1 cellular context compared by ENCODE assay signal in the genomic region with DNA sequence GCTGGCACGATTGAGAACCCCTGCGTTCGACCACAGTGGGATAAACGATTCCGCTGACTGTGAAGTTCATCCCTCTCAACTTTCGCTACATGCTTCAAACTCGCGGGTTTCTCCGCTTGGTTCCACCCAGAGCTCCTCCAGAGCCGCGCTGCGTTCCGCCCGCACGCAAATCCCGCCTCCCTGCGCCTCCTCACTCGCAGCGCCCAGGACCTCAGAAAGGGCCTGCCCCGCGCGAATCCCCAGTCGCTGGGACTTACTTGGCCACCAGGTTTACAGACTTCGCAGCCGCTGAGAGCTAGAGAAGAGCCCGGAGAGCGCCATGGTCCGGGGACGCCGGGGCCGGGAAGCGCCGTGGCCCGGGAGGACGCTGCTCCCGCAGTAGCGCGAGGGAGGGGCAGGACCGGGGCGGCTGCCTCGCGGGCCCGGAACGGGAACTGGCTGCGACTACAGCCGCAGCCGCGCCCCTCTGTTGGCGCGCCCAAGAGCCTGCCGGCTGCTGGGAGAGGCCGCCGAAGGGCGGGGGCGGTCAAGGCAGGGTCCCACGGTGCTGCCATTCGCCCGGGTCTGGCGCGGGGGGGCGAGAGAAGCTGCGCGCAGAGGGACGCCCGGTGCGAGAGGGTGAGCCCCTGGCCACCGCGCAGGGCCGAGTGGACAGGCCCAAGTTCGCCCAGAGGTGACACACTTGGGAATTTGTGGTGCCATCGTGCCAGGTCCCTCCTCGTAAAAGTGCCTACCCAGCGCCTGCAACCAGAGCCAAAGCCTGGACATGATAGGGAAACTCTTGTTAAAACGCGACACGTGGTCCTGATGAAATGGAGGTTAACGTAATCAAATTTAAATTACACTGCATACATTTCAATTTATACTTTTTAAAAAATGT.
A peak's percentile ranks its signal among the peaks of the same experiment; 100 is the strongest.
TF ChIP-seq lines count a peak whose summit lies in the region.

A gene with protein sequence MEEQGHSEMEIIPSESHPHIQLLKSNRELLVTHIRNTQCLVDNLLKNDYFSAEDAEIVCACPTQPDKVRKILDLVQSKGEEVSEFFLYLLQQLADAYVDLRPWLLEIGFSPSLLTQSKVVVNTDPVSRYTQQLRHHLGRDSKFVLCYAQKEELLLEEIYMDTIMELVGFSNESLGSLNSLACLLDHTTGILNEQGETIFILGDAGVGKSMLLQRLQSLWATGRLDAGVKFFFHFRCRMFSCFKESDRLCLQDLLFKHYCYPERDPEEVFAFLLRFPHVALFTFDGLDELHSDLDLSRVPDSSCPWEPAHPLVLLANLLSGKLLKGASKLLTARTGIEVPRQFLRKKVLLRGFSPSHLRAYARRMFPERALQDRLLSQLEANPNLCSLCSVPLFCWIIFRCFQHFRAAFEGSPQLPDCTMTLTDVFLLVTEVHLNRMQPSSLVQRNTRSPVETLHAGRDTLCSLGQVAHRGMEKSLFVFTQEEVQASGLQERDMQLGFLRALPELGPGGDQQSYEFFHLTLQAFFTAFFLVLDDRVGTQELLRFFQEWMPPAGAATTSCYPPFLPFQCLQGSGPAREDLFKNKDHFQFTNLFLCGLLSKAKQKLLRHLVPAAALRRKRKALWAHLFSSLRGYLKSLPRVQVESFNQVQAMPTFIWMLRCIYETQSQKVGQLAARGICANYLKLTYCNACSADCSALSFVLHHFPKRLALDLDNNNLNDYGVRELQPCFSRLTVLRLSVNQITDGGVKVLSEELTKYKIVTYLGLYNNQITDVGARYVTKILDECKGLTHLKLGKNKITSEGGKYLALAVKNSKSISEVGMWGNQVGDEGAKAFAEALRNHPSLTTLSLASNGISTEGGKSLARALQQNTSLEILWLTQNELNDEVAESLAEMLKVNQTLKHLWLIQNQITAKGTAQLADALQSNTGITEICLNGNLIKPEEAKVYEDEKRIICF (minus strand): TSS at position 436 of the 880 bp plus-strand sequence. CDS start 21,863 bp downstream, outside the sequence.

TF ChIP-seq in HepG2, 621 proteins besides CTCF, POLR2A, EP300 and RAD21 (continued from another document and continues in another):
- TF ChIP-seq, protein P1, sequence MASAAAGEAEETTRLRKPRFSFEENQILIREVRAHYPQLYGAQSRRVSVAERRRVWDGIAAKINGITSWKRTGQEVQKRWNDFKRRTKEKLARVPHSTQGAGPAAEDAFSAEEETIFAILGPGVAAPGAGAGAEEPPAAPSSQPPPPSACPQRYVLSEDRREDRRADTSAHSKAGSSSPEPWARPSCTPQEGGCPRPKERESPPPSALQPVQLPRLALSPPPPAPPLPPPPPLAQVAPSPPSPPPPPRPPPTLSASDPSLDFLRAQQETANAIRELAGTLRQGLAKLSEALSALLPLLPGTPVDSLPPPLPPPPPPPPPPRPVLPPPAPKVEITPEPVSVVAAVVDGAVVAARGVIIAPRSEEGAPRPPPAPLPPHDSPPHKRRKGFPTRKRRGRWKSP (CRISPR knock-in tag; IDR thresholded peaks at IDR 0.05): peak; percentile 98
- TF ChIP-seq GPN1 (CRISPR knock-in tag; IDR thresholded peaks at IDR 0.05; ENCODE audit: borderline replicate concordance) (no peak), HOXA5 (CRISPR knock-in tag; IDR thresholded peaks at IDR 0.05) (no peak; the same call in 1 of the 2 replicates), SIN3A (IDR thresholded peaks at IDR 0.05; ENCODE audit: borderline replicate concordance, low read depth, low read length) (no peak; the same call in 1 of the 2 replicates), YEATS4 (CRISPR knock-in tag; IDR thresholded peaks at IDR 0.05; ENCODE audit: borderline replicate concordance) (peak; percentile 46; the same call in 1 of the 2 replicates), HNF4G (IDR thresholded peaks at IDR 0.05; ENCODE audit: borderline replicate concordance, low read depth, low read length) (no peak; the same call in 1 of the 2 replicates), HNF4G (CRISPR knock-in tag; IDR thresholded peaks at IDR 0.05; ENCODE audit: borderline replicate concordance, low read depth) (no peak), NKX3-1 (CRISPR knock-in tag; IDR thresholded peaks at IDR 0.05) (peak; percentile 81; the same call in 1 of the 2 replicates), ZNF160 (CRISPR knock-in tag; IDR thresholded peaks at IDR 0.05) (no peak; the same call in none of the 2 replicates), ZNF775 (CRISPR knock-in tag; IDR thresholded peaks at IDR 0.05; ENCODE audit: borderline replicate concordance) (no peak; the same call in 1 of the 2 replicates), ZNF703 (CRISPR knock-in tag; IDR thresholded peaks at IDR 0.05; ENCODE audit: borderline replicate concordance) (no peak), ZNF383 (CRISPR knock-in tag; IDR thresholded peaks at IDR 0.05; ENCODE audit: borderline replicate concordance) (no peak), ZFP36L1 (CRISPR knock-in tag; IDR thresholded peaks at IDR 0.05) (no peak), AHR (CRISPR knock-in tag; IDR thresholded peaks at IDR 0.05) (no peak; the same call in 1 of the 2 replicates), ZNF547 (CRISPR knock-in tag; IDR thresholded peaks at IDR 0.05) (peak; percentile 81), CAMTA2 (CRISPR knock-in tag; IDR thresholded peaks at IDR 0.05; ENCODE audit: borderline replicate concordance) (peak; percentile 52; the same call in 1 of the 2 replicates), ZNF7 (CRISPR knock-in tag; IDR thresholded peaks at IDR 0.05) (no peak), ZNF101 (CRISPR knock-in tag; IDR thresholded peaks at IDR 0.05; ENCODE audit: borderline replicate concordance, low read depth) (no peak), ZNF747 (CRISPR knock-in tag; IDR thresholded peaks at IDR 0.05; ENCODE audit: borderline replicate concordance) (peak; percentile 70; the same call in 1 of the 2 replicates), ZMYM2 (CRISPR knock-in tag; IDR thresholded peaks at IDR 0.05) (no peak), ZNF768 (CRISPR knock-in tag; IDR thresholded peaks at IDR 0.05) (0 out of 2 replicates have a peak, but pooled peaks have one; percentile 52), ZNF441 (CRISPR knock-in tag; IDR thresholded peaks at IDR 0.05; ENCODE audit: borderline replicate concordance) (peak; percentile 74; the same call in 1 of the 2 replicates)
- TF ChIP-seq, protein P2, sequence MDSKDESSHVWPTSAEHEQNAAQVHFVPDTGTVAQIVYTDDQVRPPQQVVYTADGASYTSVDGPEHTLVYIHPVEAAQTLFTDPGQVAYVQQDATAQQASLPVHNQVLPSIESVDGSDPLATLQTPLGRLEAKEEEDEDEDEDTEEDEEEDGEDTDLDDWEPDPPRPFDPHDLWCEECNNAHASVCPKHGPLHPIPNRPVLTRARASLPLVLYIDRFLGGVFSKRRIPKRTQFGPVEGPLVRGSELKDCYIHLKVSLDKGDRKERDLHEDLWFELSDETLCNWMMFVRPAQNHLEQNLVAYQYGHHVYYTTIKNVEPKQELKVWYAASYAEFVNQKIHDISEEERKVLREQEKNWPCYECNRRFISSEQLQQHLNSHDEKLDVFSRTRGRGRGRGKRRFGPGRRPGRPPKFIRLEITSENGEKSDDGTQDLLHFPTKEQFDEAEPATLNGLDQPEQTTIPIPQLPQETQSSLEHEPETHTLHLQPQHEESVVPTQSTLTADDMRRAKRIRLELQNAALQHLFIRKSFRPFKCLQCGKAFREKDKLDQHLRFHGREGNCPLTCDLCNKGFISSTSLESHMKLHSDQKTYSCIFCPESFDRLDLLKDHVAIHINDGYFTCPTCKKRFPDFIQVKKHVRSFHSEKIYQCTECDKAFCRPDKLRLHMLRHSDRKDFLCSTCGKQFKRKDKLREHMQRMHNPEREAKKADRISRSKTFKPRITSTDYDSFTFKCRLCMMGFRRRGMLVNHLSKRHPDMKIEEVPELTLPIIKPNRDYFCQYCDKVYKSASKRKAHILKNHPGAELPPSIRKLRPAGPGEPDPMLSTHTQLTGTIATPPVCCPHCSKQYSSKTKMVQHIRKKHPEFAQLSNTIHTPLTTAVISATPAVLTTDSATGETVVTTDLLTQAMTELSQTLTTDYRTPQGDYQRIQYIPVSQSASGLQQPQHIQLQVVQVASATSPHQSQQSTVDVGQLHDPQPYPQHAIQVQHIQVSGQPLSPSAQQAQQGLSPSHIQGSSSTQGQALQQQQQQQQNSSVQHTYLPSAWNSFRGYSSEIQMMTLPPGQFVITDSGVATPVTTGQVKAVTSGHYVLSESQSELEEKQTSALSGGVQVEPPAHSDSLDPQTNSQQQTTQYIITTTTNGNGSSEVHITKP (CRISPR knock-in tag; IDR thresholded peaks at IDR 0.05; ENCODE audit: low read depth): 0 out of 2 replicates have a peak, but pooled peaks have one; percentile 25
- TF ChIP-seq, protein P3, sequence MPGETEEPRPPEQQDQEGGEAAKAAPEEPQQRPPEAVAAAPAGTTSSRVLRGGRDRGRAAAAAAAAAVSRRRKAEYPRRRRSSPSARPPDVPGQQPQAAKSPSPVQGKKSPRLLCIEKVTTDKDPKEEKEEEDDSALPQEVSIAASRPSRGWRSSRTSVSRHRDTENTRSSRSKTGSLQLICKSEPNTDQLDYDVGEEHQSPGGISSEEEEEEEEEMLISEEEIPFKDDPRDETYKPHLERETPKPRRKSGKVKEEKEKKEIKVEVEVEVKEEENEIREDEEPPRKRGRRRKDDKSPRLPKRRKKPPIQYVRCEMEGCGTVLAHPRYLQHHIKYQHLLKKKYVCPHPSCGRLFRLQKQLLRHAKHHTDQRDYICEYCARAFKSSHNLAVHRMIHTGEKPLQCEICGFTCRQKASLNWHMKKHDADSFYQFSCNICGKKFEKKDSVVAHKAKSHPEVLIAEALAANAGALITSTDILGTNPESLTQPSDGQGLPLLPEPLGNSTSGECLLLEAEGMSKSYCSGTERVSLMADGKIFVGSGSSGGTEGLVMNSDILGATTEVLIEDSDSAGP (CRISPR knock-in tag; IDR thresholded peaks at IDR 0.05; ENCODE audit: borderline replicate concordance): peak; percentile 88; the same call in 1 of the 2 replicates
- TF ChIP-seq, protein P4, sequence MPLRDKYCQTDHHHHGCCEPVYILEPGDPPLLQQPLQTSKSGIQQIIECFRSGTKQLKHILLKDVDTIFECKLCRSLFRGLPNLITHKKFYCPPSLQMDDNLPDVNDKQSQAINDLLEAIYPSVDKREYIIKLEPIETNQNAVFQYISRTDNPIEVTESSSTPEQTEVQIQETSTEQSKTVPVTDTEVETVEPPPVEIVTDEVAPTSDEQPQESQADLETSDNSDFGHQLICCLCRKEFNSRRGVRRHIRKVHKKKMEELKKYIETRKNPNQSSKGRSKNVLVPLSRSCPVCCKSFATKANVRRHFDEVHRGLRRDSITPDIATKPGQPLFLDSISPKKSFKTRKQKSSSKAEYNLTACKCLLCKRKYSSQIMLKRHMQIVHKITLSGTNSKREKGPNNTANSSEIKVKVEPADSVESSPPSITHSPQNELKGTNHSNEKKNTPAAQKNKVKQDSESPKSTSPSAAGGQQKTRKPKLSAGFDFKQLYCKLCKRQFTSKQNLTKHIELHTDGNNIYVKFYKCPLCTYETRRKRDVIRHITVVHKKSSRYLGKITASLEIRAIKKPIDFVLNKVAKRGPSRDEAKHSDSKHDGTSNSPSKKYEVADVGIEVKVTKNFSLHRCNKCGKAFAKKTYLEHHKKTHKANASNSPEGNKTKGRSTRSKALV (CRISPR knock-in tag; IDR thresholded peaks at IDR 0.05): peak; percentile 94; the same call in 1 of the 2 replicates
- TF ChIP-seq, protein P5, sequence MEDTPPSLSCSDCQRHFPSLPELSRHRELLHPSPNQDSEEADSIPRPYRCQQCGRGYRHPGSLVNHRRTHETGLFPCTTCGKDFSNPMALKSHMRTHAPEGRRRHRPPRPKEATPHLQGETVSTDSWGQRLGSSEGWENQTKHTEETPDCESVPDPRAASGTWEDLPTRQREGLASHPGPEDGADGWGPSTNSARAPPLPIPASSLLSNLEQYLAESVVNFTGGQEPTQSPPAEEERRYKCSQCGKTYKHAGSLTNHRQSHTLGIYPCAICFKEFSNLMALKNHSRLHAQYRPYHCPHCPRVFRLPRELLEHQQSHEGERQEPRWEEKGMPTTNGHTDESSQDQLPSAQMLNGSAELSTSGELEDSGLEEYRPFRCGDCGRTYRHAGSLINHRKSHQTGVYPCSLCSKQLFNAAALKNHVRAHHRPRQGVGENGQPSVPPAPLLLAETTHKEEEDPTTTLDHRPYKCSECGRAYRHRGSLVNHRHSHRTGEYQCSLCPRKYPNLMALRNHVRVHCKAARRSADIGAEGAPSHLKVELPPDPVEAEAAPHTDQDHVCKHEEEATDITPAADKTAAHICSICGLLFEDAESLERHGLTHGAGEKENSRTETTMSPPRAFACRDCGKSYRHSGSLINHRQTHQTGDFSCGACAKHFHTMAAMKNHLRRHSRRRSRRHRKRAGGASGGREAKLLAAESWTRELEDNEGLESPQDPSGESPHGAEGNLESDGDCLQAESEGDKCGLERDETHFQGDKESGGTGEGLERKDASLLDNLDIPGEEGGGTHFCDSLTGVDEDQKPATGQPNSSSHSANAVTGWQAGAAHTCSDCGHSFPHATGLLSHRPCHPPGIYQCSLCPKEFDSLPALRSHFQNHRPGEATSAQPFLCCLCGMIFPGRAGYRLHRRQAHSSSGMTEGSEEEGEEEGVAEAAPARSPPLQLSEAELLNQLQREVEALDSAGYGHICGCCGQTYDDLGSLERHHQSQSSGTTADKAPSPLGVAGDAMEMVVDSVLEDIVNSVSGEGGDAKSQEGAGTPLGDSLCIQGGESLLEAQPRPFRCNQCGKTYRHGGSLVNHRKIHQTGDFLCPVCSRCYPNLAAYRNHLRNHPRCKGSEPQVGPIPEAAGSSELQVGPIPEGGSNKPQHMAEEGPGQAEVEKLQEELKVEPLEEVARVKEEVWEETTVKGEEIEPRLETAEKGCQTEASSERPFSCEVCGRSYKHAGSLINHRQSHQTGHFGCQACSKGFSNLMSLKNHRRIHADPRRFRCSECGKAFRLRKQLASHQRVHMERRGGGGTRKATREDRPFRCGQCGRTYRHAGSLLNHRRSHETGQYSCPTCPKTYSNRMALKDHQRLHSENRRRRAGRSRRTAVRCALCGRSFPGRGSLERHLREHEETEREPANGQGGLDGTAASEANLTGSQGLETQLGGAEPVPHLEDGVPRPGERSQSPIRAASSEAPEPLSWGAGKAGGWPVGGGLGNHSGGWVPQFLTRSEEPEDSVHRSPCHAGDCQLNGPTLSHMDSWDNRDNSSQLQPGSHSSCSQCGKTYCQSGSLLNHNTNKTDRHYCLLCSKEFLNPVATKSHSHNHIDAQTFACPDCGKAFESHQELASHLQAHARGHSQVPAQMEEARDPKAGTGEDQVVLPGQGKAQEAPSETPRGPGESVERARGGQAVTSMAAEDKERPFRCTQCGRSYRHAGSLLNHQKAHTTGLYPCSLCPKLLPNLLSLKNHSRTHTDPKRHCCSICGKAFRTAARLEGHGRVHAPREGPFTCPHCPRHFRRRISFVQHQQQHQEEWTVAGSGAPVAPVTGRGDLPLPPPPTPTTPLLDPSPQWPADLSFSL (CRISPR knock-in tag; IDR thresholded peaks at IDR 0.05): no peak
- TF ChIP-seq, protein P6, sequence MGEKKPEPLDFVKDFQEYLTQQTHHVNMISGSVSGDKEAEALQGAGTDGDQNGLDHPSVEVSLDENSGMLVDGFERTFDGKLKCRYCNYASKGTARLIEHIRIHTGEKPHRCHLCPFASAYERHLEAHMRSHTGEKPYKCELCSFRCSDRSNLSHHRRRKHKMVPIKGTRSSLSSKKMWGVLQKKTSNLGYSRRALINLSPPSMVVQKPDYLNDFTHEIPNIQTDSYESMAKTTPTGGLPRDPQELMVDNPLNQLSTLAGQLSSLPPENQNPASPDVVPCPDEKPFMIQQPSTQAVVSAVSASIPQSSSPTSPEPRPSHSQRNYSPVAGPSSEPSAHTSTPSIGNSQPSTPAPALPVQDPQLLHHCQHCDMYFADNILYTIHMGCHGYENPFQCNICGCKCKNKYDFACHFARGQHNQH (CRISPR knock-in tag; IDR thresholded peaks at IDR 0.05): peak; percentile 37; the same call in 1 of the 2 replicates
- TF ChIP-seq, protein P7, sequence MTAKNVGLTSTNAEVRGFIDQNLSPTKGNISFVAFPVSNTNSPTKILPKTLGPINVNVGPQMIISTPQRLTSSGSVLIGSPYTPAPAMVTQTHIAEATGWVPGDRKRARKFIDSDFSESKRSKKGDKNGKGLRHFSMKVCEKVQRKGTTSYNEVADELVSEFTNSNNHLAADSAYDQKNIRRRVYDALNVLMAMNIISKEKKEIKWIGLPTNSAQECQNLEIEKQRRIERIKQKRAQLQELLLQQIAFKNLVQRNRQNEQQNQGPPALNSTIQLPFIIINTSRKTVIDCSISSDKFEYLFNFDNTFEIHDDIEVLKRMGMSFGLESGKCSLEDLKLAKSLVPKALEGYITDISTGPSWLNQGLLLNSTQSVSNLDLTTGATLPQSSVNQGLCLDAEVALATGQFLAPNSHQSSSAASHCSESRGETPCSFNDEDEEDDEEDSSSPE (CRISPR knock-in tag; IDR thresholded peaks at IDR 0.05): peak; percentile 44; the same call in 1 of the 2 replicates
